In genomic region chr3:17740703-17741102, GRCh38 we compare ENCODE assay signal across 8 cellular contexts. TPM values are rescaled to one million over a fixed set of nuclear protein-coding genes. Genes with fewer than 3 reads are reported as not detected.
A peak's percentile ranks its signal among the peaks of the same experiment; 100 is the strongest.
DNase-seq lines count a peak whose midpoint lies in the region; ATAC-seq and TF ChIP-seq lines count a peak whose summit lies in the region.

No MANE protein-coding gene starts in this region.

- no peaks in the 10 kb centered on the region for H3K27me3 ChIP-seq in PC-3 (ENCODE audit: low read length)

- peaks cover 4% of the 10 kb centered on the region for H3F3A ChIP-seq in PC-3 (ENCODE audit: low read length, unreplicated experiment)

- peak overlapping the region; percentile 79 for H3K27ac ChIP-seq in PC-3 (ENCODE audit: low read length)

- H3K4me2 ChIP-seq in PC-3 (ENCODE audit: low read length), result peak overlapping the region; percentile 86

- peak overlapping the region; percentile 83 for H3K9ac ChIP-seq in PC-3 (ENCODE audit: low read length)

- H3K4me3 Mint-ChIP-seq in dendritic cell treated with granulocyte-macrophage colony-stimulating factor and Interleukin-4, amounts not matched to agents 40 ng/mL and 50 ng/mL, for 4 days, result peak overlapping the region; percentile 96
- peak overlapping the region; percentile 91 for H3K4me3 Mint-ChIP-seq in natural killer cell treated with Interleukin-12 subunit alpha and Interleukin-12 subunit beta and Interleukin-15 and Interleukin-18, amount 100 ng/mL, for 72 hours

- H3K27me3 Mint-ChIP-seq in dendritic cell treated with granulocyte-macrophage colony-stimulating factor and Interleukin-4, amounts not matched to agents 40 ng/mL and 50 ng/mL, for 4 days, result no peaks in the 10 kb centered on the region
- H3K27me3 Mint-ChIP-seq in natural killer cell treated with Interleukin-12 subunit alpha and Interleukin-12 subunit beta and Interleukin-15 and Interleukin-18, amount 100 ng/mL, for 72 hours, result no peaks in the 10 kb centered on the region

- H3K4me1 ChIP-seq in PC-3 (ENCODE audit: insufficient read depth, low read length), result peaks cover 24% of the 10 kb centered on the region

- intact Hi-C loops in PC-3 (cut with micrococcal nuclease), result loop anchor here (2.0 to 10.0 kb wide), 3 partner anchors 96 to 354 kb away; no protein-coding TSS in a partner anchor
- intact Hi-C loops in dendritic cell treated with granulocyte-macrophage colony-stimulating factor and Interleukin-4, amounts not matched to agents 40 ng/mL and 50 ng/mL, for 4 days (cut with micrococcal nuclease), result loop anchor here (5.0 to 10.0 kb wide), 2 partner anchors 93 to 684 kb away; partner anchors contain the start of gene SATB1

- POLR2A ChIA-PET in PC-3 (lab: Charles Lee; ENCODE audit: unreplicated experiment), result interaction anchor here (0.5 to 0.6 kb wide), 3 partner anchors 260 to 1299 kb away, joined by 3 read pairs; no protein-coding TSS in a partner anchor

- H3K4me3 ChIP-seq in AG09309 (ENCODE audit: control insufficient read depth, low read depth, low read length) (peak overlapping the region; percentile 15), PC-3 (ENCODE audit: low read length) (peak overlapping the region; percentile 75)

- peaks cover 19% of the 10 kb centered on the region for H3K36me3 Mint-ChIP-seq in dendritic cell treated with granulocyte-macrophage colony-stimulating factor and Interleukin-4, amounts not matched to agents 40 ng/mL and 50 ng/mL, for 4 days (ENCODE audit: low read depth)
- H3K36me3 Mint-ChIP-seq in natural killer cell treated with Interleukin-12 subunit alpha and Interleukin-12 subunit beta and Interleukin-15 and Interleukin-18, amount 100 ng/mL, for 72 hours, result no peaks in the 10 kb centered on the region

- CTCF ChIA-PET in PC-3 (lab: Charles Lee), result interaction anchor here (1.0 kb wide), 1 partner anchor 101 kb away, joined by 4 read pairs; no protein-coding TSS in a partner anchor

- no peaks in the 10 kb centered on the region for H3K9me2 ChIP-seq in PC-3 (replicated peaks; ENCODE audit: low read length)

- peaks cover 53% of the 10 kb centered on the region for H3K79me2 ChIP-seq in PC-3 (ENCODE audit: low read length)

- DNase-seq in AG09309 (ENCODE audit: low read depth) (no peak), PC-3 (peak; percentile 95)
- DNase-seq in natural killer cell treated with Interleukin-12 subunit alpha and Interleukin-12 subunit beta and Interleukin-15 and Interleukin-18, amount 100 ng/mL, for 72 hours (ENCODE audit: low spot score), result no peak

- TF ChIP-seq CTCF in AG09309 (IDR thresholded peaks at IDR 0.05; ENCODE audit: control insufficient read depth, insufficient read depth, low read depth, low read length, missing control alignments) (no peak), PC-3 (conservative IDR thresholded peaks at IDR 0.05; ENCODE audit: low read depth, low read length) (no peak)

- BruUV-seq in PC-3 (replicated peaks; lab: Mats Ljungman, UMichigan), result no TSS peak

- no peaks in the 10 kb centered on the region for H3K36me3 ChIP-seq in PC-3 (ENCODE audit: low read depth, low read length)

- H3K4me1 Mint-ChIP-seq in dendritic cell treated with granulocyte-macrophage colony-stimulating factor and Interleukin-4, amounts not matched to agents 40 ng/mL and 50 ng/mL, for 4 days (ENCODE audit: low read depth), result peaks cover 52% of the 10 kb centered on the region
- H3K4me1 Mint-ChIP-seq in natural killer cell treated with Interleukin-12 subunit alpha and Interleukin-12 subunit beta and Interleukin-15 and Interleukin-18, amount 100 ng/mL, for 72 hours (ENCODE audit: low read depth in 2 of 2), result peaks cover 30 to 46% of the 10 kb centered on the region in 2 donors

- H2AFZ ChIP-seq in PC-3 (ENCODE audit: low read length), result no peak overlapping the region

- no peaks in the 10 kb centered on the region for H3K9me3 ChIP-seq in PC-3 (ENCODE audit: low read length)

- H3K9me3 Mint-ChIP-seq in dendritic cell treated with granulocyte-macrophage colony-stimulating factor and Interleukin-4, amounts not matched to agents 40 ng/mL and 50 ng/mL, for 4 days, result no peaks in the 10 kb centered on the region
- H3K9me3 Mint-ChIP-seq in natural killer cell treated with Interleukin-12 subunit alpha and Interleukin-12 subunit beta and Interleukin-15 and Interleukin-18, amount 100 ng/mL, for 72 hours, result no peaks in the 10 kb centered on the region

- peak overlapping the region; percentile 99 for H3K27ac Mint-ChIP-seq in dendritic cell treated with granulocyte-macrophage colony-stimulating factor and Interleukin-4, amounts not matched to agents 40 ng/mL and 50 ng/mL, for 4 days
- peak overlapping the region; percentile 88 to 92 for H3K27ac Mint-ChIP-seq in natural killer cell treated with Interleukin-12 subunit alpha and Interleukin-12 subunit beta and Interleukin-15 and Interleukin-18, amount 100 ng/mL, for 72 hours

- peak; percentile 11 for ATAC-seq in GM21447 (IDR thresholded peaks at IDR 0.05; ENCODE audit: unreplicated experiment)
- ATAC-seq in PC-3, result peak; percentile 46
- ATAC-seq in natural killer cell treated with Interleukin-12 subunit alpha and Interleukin-12 subunit beta and Interleukin-15 and Interleukin-18, amount 100 ng/mL, for 72 hours, result no peak
- no peak for ATAC-seq in HG03432 (IDR thresholded peaks at IDR 0.05; ENCODE audit: unreplicated experiment)
- no peak for ATAC-seq in GM18873 (IDR thresholded peaks at IDR 0.05; ENCODE audit: low FRiP score, unreplicated experiment)
- ATAC-seq in GM19397 (IDR thresholded peaks at IDR 0.05; ENCODE audit: unreplicated experiment), result no peak

- H4K20me1 ChIP-seq in PC-3 (ENCODE audit: low read length), result no peaks in the 10 kb centered on the region

RNA-seq across cellular contexts. Expression of gene TBC1D5, which starts 1.7 kb away (rescaled TPM):
- 54.4 and 54.5 TPM in 2 replicates for total RNA-seq in PC-3 (2014; rRNA removed)
- 10 to 100 TPM; 43.4 to 51.6 TPM for total RNA-seq in natural killer cell treated with Interleukin-12 subunit alpha and Interleukin-12 subunit beta and Interleukin-15 and Interleukin-18, amount 100 ng/mL, for 72 hours

Comparison
In these comparisons a context has a peak if more than half of its experiments do, and no peak if none do; other contexts are left out.
1. ATAC-seq: peak in GM21447 (single experiment) and PC-3 (single experiment); none in natural killer cell treated with Interleukin-12 subunit alpha and Interleukin-12 subunit beta and Interleukin-15 and Interleukin-18, amount 100 ng/mL, for 72 hours (0 of 2), HG03432 (single experiment), GM18873 (single experiment) and GM19397 (single experiment).